In genomic region chr2:125870264-125870663, GRCh38 we compare ENCODE assay signal across 8 cellular contexts.
"Had no signal": no experiment of that assay in that cellular context is flagged by ENCODE, and none has a peak within 500 bp of the region (broad histone marks: within the 10 kb centered on the region; RNA-seq: fewer than 3 reads in every experiment).

No MANE protein-coding gene starts in this region.

- H3K4me1 Mint-ChIP-seq: IgD-negative memory B cell had no signal

- H3K9me3 Mint-ChIP-seq: GM23338 had no signal

- H3K27me3 Mint-ChIP-seq: IgD-negative memory B cell had no signal

- H3K27ac ChIP-seq: HL-60 had no signal

- H3K4me3 ChIP-seq: GM23338 had no signal

- H2AFZ ChIP-seq: GM23338 had no signal

- DNase-seq: H9, HFFc6, KBM-7 had no signal

- H3K4me3 Mint-ChIP-seq: GM23338, H9, HFFc6, IgD-negative memory B cell had no signal

- H3K4me2 ChIP-seq: GM23338 had no signal

- H3K27ac Mint-ChIP-seq: HFFc6, IgD-negative memory B cell had no signal

- H3K36me3 Mint-ChIP-seq: IgD-negative memory B cell had no signal

- ATAC-seq: GM23338, HCT116, HepG2 had no signal
